Comparison of ENCODE assay signal across 8 cellular contexts in the genomic region with DNA sequence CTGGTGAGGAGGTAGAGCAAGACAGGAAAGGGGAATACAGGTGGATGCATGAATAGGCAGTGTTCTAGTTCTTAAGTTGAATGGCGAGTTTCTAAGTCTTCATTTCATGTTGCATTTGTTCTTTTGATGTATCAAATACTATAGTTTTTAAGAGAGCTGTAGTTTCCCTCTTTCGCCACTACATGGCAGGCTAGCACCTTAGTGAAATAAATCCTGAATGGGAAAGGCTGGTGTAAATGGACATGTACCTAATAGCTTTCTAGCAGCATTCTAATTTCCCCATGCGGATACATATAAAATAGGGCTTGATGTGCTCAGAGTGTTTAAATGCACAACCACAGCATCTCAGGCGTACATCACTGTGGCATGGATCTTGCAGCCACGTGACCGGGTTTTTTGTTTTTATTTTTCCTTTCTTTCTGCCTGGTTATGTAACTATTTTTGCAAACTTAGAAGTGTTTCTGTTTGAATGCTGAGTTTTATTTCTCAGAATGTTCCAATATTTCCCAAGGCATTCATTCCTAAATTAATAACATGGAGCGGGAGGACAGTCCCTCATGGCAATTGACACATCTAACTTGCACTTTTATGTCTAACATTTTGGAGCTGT. TPM values are rescaled to one million over a fixed set of nuclear protein-coding genes. Genes with fewer than 3 reads are reported as not detected.
DNase-seq lines count a peak whose midpoint lies in the region; ATAC-seq and TF ChIP-seq lines count a peak whose summit lies in the region.

No MANE protein-coding gene starts in this region.

- peaks cover 24% of the 10 kb centered on the region for H3K4me1 ChIP-seq in vagina

- no peaks in the 10 kb centered on the region for H3K27me3 ChIP-seq in vagina

- peak; percentile 66 for DNase-seq in A172 (ENCODE audit: low spot score)
- peak; percentile 55 for DNase-seq in GF-D8 (lab: John Stamatoyannopoulos, UW)
- peak; percentile 76 for DNase-seq in NCI-H1436 (lab: John Stamatoyannopoulos, UW)
- peak; percentile 75 for DNase-seq in SK-N-DZ (ENCODE audit: low spot score)
- DNase-seq in coronary artery (ENCODE audit: low spot score), result no peak
- no peak for DNase-seq in lower leg skin (ENCODE audit: low spot score in 2 of 2)
- DNase-seq in vagina (ENCODE audit: extremely low spot score in 2 of 2), result no peak

- no peak overlapping the region for H3K27ac ChIP-seq in coronary artery
- H3K27ac ChIP-seq in vagina, result peak overlapping the region; percentile 17

- intact Hi-C loops in lower leg skin (cut with DNase I; ENCODE audit: low total_unique reads) (loop anchor here (10.0 kb wide), 2 partner anchors 132 to 302 kb away; no protein-coding TSS in a partner anchor), vagina (cut with DNase I) (loop anchor here (10.0 kb wide), 1 partner anchor 52 kb away; no protein-coding TSS in a partner anchor)

- no peak overlapping the region for H3K4me3 ChIP-seq in coronary artery
- H3K4me3 ChIP-seq in lower leg skin (ENCODE audit: low read depth, poor library complexity, severe bottlenecking), result no peak overlapping the region
- H3K4me3 ChIP-seq in vagina, result no peak overlapping the region

- no peaks in the 10 kb centered on the region for H3K9me3 ChIP-seq in vagina

- no peak for ATAC-seq in HG02840 (IDR thresholded peaks at IDR 0.05; ENCODE audit: low FRiP score, unreplicated experiment)

- TF ChIP-seq POLR2A in lower leg skin (IDR thresholded peaks at IDR 0.05) (no peak), vagina (IDR thresholded peaks at IDR 0.05) (no peak)

- no peaks in the 10 kb centered on the region for H3K36me3 ChIP-seq in vagina

- WGBS in lower leg skin, 2 donors, result 12 to 18% methylated on average over 7 of the region's 7 CpGs

- TF ChIP-seq CTCF in coronary artery (IDR thresholded peaks at IDR 0.05) (peak; percentile 63), lower leg skin (IDR thresholded peaks at IDR 0.05) (peak in 2 of 3 donors; percentile 19 to 69), vagina (IDR thresholded peaks at IDR 0.05) (peak; percentile 77 to 89 (median 85))

RNA-seq across cellular contexts. Expression of a gene that starts 23.5 kb away (rescaled TPM):
- 22.8 and 26.1 TPM in 2 replicates for total RNA-seq in A172 (2014; rRNA removed; shearing (Covaris generic))
- 79.2 and 95.4 TPM in 2 replicates for polyA plus RNA-seq in SK-N-DZ (2014; cell fraction: cytosol; rRNA removed)
- polyA plus RNA-seq in SK-N-DZ (2014; cell fraction: nucleus; rRNA removed), result 103 and 107 TPM in 2 replicates
- total RNA-seq in lower leg skin, result 10 to 100 TPM in 3 of 4 donors, 1 to 10 TPM in 1; 9.9 to 22.5 (median 15.1) TPM
- total RNA-seq in vagina, result 23.3 TPM

RNA-seq across cellular contexts. Expression of a gene that starts 24.5 kb away (rescaled TPM):
- total RNA-seq in A172 (2014; rRNA removed; shearing (Covaris generic)), result 24.7 and 26.9 TPM in 2 replicates
- polyA plus RNA-seq in SK-N-DZ (2014; cell fraction: cytosol; rRNA removed), result 26.7 and 27.8 TPM in 2 replicates
- polyA plus RNA-seq in SK-N-DZ (2014; cell fraction: nucleus; rRNA removed), result 11.4 and 12.3 TPM in 2 replicates
- total RNA-seq in lower leg skin, result 10 to 100 TPM; 70.6 to 90.9 (median 82.4) TPM
- total RNA-seq in vagina, result 38.3 TPM

RNA-seq across cellular contexts. Expression of a gene that starts 47.9 kb away (rescaled TPM):
- 1.4 and 5.2 TPM in 2 replicates for total RNA-seq in A172 (2014; rRNA removed; shearing (Covaris generic))
- 7.5 and 12.1 TPM in 2 replicates for polyA plus RNA-seq in SK-N-DZ (2014; cell fraction: cytosol; rRNA removed)
- 40.3 and 60.1 TPM in 2 replicates for polyA plus RNA-seq in SK-N-DZ (2014; cell fraction: nucleus; rRNA removed)
- total RNA-seq in lower leg skin, result 1 to 10 TPM; 2.6 to 9.3 (median 4.6) TPM
- 6.1 TPM for total RNA-seq in vagina

Comparison
In these comparisons a context has a peak if more than half of its experiments do, and no peak if none do; other contexts are left out.
1. DNase-seq: peak in A172 (single experiment), GF-D8 (single experiment), NCI-H1436 (single experiment) and SK-N-DZ (single experiment); none in coronary artery (single experiment), lower leg skin (0 of 2) and vagina (0 of 2).
2. Peak in every context shown above with its lines, with median percentiles within 50 percentile points of each other: CTCF ChIP-seq.